Comparison of ENCODE assay signal across 6 cellular contexts in genomic region chr19:1251503-1252220, GRCh38. TPM values are rescaled to one million over a fixed set of nuclear protein-coding genes. Genes with fewer than 3 reads are reported as not detected.
DNase-seq lines count a peak whose midpoint lies in the region; ATAC-seq and TF ChIP-seq lines count a peak whose summit lies in the region.

No MANE protein-coding gene starts in this region.

- DNase-seq in T-helper 2 cell treated with Interferon-gamma antibody and Interleukin-4, amounts not matched to agents 5 μg/mL and 100 μg/mL, for 36 hours (ENCODE audit: low spot score): peak; percentile 58
- peak; percentile 59 for DNase-seq in esophagus squamous epithelium (lab: John Stamatoyannopoulos, UW)
- DNase-seq in stimulated activated CD8-positive, alpha-beta memory T cell treated with anti-CD3 and anti-CD28 coated beads, Interleukin-12 subunit alpha, Interleukin-12 subunit beta, amount 100 ng/mL, for 4 hours (ENCODE audit: low read depth): peak; percentile 51

- peaks cover 26% of the 10 kb centered on the region for H3K36me3 Mint-ChIP-seq in T-helper 2 cell treated with Interferon-gamma antibody and Interleukin-4, amounts not matched to agents 5 μg/mL and 100 μg/mL, for 36 hours (ENCODE audit: low read depth)

- ATAC-seq in GM19035 (IDR thresholded peaks at IDR 0.05; ENCODE audit: unreplicated experiment) (no peak), GM21447 (IDR thresholded peaks at IDR 0.05; ENCODE audit: unreplicated experiment) (no peak)

- TF ChIP-seq POLR2A in GM10847 (IDR thresholded peaks at IDR 0.05; ENCODE audit: extremely low read depth, insufficient read length) (peak; percentile 10), esophagus squamous epithelium (IDR thresholded peaks at IDR 0.05) (no peak)

- H3K36me3 ChIP-seq in esophagus squamous epithelium: peaks cover 28 to 57% (median 32%) of the 10 kb centered on the region in 3 donors

- H3K27ac Mint-ChIP-seq in T-helper 2 cell treated with Interferon-gamma antibody and Interleukin-4, amounts not matched to agents 5 μg/mL and 100 μg/mL, for 36 hours: peak overlapping the region; percentile 91

- peaks cover 44 to 79% (median 55%) of the 10 kb centered on the region in 3 donors for H3K4me1 ChIP-seq in esophagus squamous epithelium

- H3K9me3 ChIP-seq in esophagus squamous epithelium: no peaks in the 10 kb centered on the region

- H3K27me3 Mint-ChIP-seq in T-helper 2 cell treated with Interferon-gamma antibody and Interleukin-4, amounts not matched to agents 5 μg/mL and 100 μg/mL, for 36 hours (ENCODE audit: low read depth): no peaks in the 10 kb centered on the region

- WGBS in esophagus squamous epithelium, 2 donors: 0% methylated on average over 4 to 18 of the region's 31 CpGs

- H3K4me1 Mint-ChIP-seq in T-helper 2 cell treated with Interferon-gamma antibody and Interleukin-4, amounts not matched to agents 5 μg/mL and 100 μg/mL, for 36 hours (ENCODE audit: low read depth): peaks cover 8% of the 10 kb centered on the region

- H3K4me3 ChIP-seq in esophagus squamous epithelium: peak overlapping the region; percentile 73 to 98 (median 90)

- H3K27me3 ChIP-seq in esophagus squamous epithelium: no peaks in the 10 kb centered on the region

- intact Hi-C loops in esophagus squamous epithelium (cut with DNase I): no loop called here

- peak in 1 of 6 experiments; percentile 2 for TF ChIP-seq CTCF in esophagus squamous epithelium (IDR thresholded peaks at IDR 0.05)

- peak overlapping the region; percentile 98 to 100 (median 100) for H3K27ac ChIP-seq in esophagus squamous epithelium

- H3K4me3 Mint-ChIP-seq in T-helper 2 cell treated with Interferon-gamma antibody and Interleukin-4, amounts not matched to agents 5 μg/mL and 100 μg/mL, for 36 hours: peak overlapping the region; percentile 95

- H3K9me3 Mint-ChIP-seq in T-helper 2 cell treated with Interferon-gamma antibody and Interleukin-4, amounts not matched to agents 5 μg/mL and 100 μg/mL, for 36 hours: no peaks in the 10 kb centered on the region

RNA-seq across cellular contexts. Expression of gene MIDN, which starts 3.3 kb away (rescaled TPM):
- total RNA-seq in esophagus squamous epithelium: 10 to 100 TPM; 12.4 to 65.0 (median 40.4) TPM

RNA-seq across cellular contexts. Expression of gene ATP5F1D, which starts 10.1 kb away (rescaled TPM):
- 100 to 1,000 TPM in 3 of 4 donors, 10 to 100 TPM in 1; 83.4 to 171 (median 132) TPM for total RNA-seq in esophagus squamous epithelium

RNA-seq across cellular contexts. Expression of gene CBARP, which starts 13.9 kb away (rescaled TPM):
- total RNA-seq in esophagus squamous epithelium: 1 to 10 TPM in 3 of 4 donors, under 1 TPM in 1; 0.38 to 1.6 (median 1.2) TPM

RNA-seq across cellular contexts. Expression of gene CIRBP, which starts 17.5 kb away (rescaled TPM):
- 100 to 1,000 TPM; 116 to 415 (median 238) TPM for total RNA-seq in esophagus squamous epithelium

RNA-seq across cellular contexts. Expression of gene FAM174C, which starts 23.7 kb away (rescaled TPM):
- total RNA-seq in esophagus squamous epithelium: 10 to 100 TPM; 31.5 to 69.8 (median 50.5) TPM
